9 cellular contexts compared by ENCODE assay signal in the genomic region with DNA sequence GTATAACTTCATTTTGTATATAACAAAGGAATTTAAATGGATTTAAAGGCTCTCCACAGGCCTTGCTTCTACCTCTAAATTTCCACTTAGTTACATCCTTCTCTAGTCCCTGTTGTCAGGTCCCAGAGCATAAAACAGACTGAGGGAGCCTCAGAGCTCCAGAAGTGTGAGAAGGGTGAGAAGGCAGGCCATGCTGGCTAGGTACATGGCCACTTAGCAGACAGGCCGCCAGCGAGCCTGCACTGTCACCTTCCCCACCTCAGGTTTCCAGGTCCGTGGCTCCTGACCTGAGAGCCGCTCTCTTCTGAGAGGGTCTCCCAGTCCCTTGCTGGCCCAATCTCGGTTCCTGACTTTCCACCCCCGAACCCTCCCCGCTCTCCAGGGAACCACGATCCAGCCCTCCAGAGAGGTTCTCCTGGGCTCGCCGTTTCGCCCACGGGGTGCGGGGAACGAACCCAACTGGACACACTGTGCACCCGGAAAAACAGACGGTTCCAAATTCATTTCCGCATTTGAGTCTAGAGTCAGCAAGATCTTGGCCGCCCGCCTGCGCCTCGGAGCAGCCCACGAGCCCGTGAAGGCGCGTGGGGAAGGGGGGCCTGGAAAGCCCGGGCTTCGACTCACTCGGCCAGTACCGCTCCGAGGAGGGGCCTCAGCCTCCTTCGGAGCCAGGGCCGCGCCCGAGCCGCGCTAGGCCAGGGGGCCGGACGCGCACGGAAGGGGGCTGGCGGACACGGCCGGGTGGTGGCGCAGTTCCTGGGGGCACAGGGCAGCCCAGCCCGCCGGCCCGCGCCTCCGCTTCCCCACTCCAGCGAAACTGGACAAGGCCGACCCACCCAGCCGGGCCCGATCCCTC. TPM values are rescaled to one million over a fixed set of nuclear protein-coding genes. Genes with fewer than 3 reads are reported as not detected.
DNase-seq lines count a peak whose midpoint lies in the region; ATAC-seq and TF ChIP-seq lines count a peak whose summit lies in the region.
"Had no signal": no experiment of that assay in that cellular context is flagged by ENCODE, and none has a peak within 500 bp of the region (broad histone marks: within the 10 kb centered on the region; RNA-seq: fewer than 3 reads in every experiment).

No MANE protein-coding gene starts in this region.

- ATAC-seq in natural killer cell treated with Interleukin-12 subunit alpha and Interleukin-12 subunit beta and Interleukin-15 and Interleukin-18, amount 100 ng/mL, for 72 hours: no peak

- peaks cover 1 to 45% (median 11%) of the 10 kb centered on the region in 6 donors for H3K9me3 Mint-ChIP-seq in immature natural killer cell
- H3K9me3 Mint-ChIP-seq in natural killer cell treated with Interleukin-12 subunit alpha and Interleukin-12 subunit beta and Interleukin-15 and Interleukin-18, amount 100 ng/mL, for 72 hours: peaks cover 4% of the 10 kb centered on the region

- TF ChIP-seq CTCF in AG04450 (IDR thresholded peaks at IDR 0.05; ENCODE audit: low read depth, low read length) (no peak), WI38 (IDR thresholded peaks at IDR 0.05; ENCODE audit: low read depth, low read length) (no peak), cardiac muscle cell (IDR thresholded peaks at IDR 0.05; ENCODE audit: low read depth, low read length) (peak; percentile 31)

- H3K4me3 ChIP-seq in AG04450 (ENCODE audit: low read depth, low read length) (peak overlapping the region; percentile 39), WI38 (ENCODE audit: low read depth, low read length) (peak overlapping the region; percentile 31; the same call in 1 of the 2 replicates), cardiac muscle cell (peak overlapping the region; percentile 29)

- peaks cover under 1% of the 10 kb centered on the region in 2 donors for H3K4me1 Mint-ChIP-seq in immature natural killer cell
- H3K4me1 Mint-ChIP-seq in natural killer cell treated with Interleukin-12 subunit alpha and Interleukin-12 subunit beta and Interleukin-15 and Interleukin-18, amount 100 ng/mL, for 72 hours (ENCODE audit: low read depth in 2 of 2): peaks cover 0 to under 1% of the 10 kb centered on the region in 2 donors

- no peak overlapping the region for H3K27ac Mint-ChIP-seq in immature natural killer cell
- H3K27ac Mint-ChIP-seq in natural killer cell treated with Interleukin-12 subunit alpha and Interleukin-12 subunit beta and Interleukin-15 and Interleukin-18, amount 100 ng/mL, for 72 hours: no peak overlapping the region

- peaks cover 14 to 22% (median 21%) of the 10 kb centered on the region in 3 donors for H3K27me3 Mint-ChIP-seq in immature natural killer cell (ENCODE audit: low read depth in 3 of 3)
- peaks cover 34 to 63% of the 10 kb centered on the region in 2 donors for H3K27me3 Mint-ChIP-seq in natural killer cell treated with Interleukin-12 subunit alpha and Interleukin-12 subunit beta and Interleukin-15 and Interleukin-18, amount 100 ng/mL, for 72 hours

- H3K36me3 Mint-ChIP-seq in immature natural killer cell: peaks cover 0 to 4% (median 0%) of the 10 kb centered on the region in 3 donors
- H3K36me3 Mint-ChIP-seq in natural killer cell treated with Interleukin-12 subunit alpha and Interleukin-12 subunit beta and Interleukin-15 and Interleukin-18, amount 100 ng/mL, for 72 hours: peaks cover 1% of the 10 kb centered on the region

- POLR2A ChIA-PET in AG04450 (lab: Yijun Ruan, JAX): no interaction called here

- H3K27ac ChIP-seq in AG04450 (ENCODE audit: low read depth, low read length): no peak overlapping the region
- no peak overlapping the region for H3K27ac ChIP-seq in cardiac muscle cell

- DNase-seq in AG04450 (ENCODE audit: low read depth, low spot score) (no peak), cardiac muscle cell (ENCODE audit: low read depth in 1 of 2, low spot score in 1 of 2) (peak; percentile 42 to 68), nucleus accumbens (lab: John Stamatoyannopoulos, UW) (peak in 52 of 56 donors; percentile 28 to 92 (median 76)), immature natural killer cell (no peak), GDM1 (lab: John Stamatoyannopoulos, UW) (no peak), NCI-H774 (lab: John Stamatoyannopoulos, UW) (no peak)
- no peak for DNase-seq in natural killer cell treated with Interleukin-12 subunit alpha and Interleukin-12 subunit beta and Interleukin-15 and Interleukin-18, amount 100 ng/mL, for 72 hours (ENCODE audit: low spot score)
- DNase-seq: NCI-H69 had no signal

- CTCF ChIA-PET in AG04450 (lab: Charles Lee): interaction anchor here (1.5 kb wide), 1 partner anchor 11 kb away, joined by 3 read pairs; no protein-coding TSS in a partner anchor

- H3K36me3 ChIP-seq in cardiac muscle cell: no peaks in the 10 kb centered on the region

- H3K27me3 ChIP-seq in AG04450 (ENCODE audit: control insufficient read depth, insufficient read depth, low read length): peaks cover 33% of the 10 kb centered on the region
- peaks cover 86% of the 10 kb centered on the region for H3K27me3 ChIP-seq in cardiac muscle cell

- H3K4me1 ChIP-seq in cardiac muscle cell (ENCODE audit: low read depth): no peaks in the 10 kb centered on the region

- H3K9me3 ChIP-seq in AG04450 (ENCODE audit: control insufficient read depth, insufficient read depth, low read length) (no peaks in the 10 kb centered on the region; the same call in 1 of the 2 replicates), cardiac muscle cell (ENCODE audit: low read depth) (no peaks in the 10 kb centered on the region)

- no peak overlapping the region for H3K4me3 Mint-ChIP-seq in immature natural killer cell
- H3K4me3 Mint-ChIP-seq in natural killer cell treated with Interleukin-12 subunit alpha and Interleukin-12 subunit beta and Interleukin-15 and Interleukin-18, amount 100 ng/mL, for 72 hours: no peak overlapping the region

RNA-seq across cellular contexts. Expression of a gene that starts 16.7 kb away (rescaled TPM):
- polyA plus RNA-seq in AG04450 (2011; rRNA removed) (not detected in 2 replicates), cardiac muscle cell (not detected in 2 replicates), immature natural killer cell (not detected)
- polyA minus RNA-seq in AG04450 (2011; rRNA and poly(A)+ RNA removed): not detected in 2 replicates
- 0.18 TPM in 1 of 2 replicates, not detected in the other for total RNA-seq in cardiac muscle cell
- not detected for total RNA-seq in natural killer cell treated with Interleukin-12 subunit alpha and Interleukin-12 subunit beta and Interleukin-15 and Interleukin-18, amount 100 ng/mL, for 72 hours

Comparison
In these comparisons a context has a peak if more than half of its experiments do, and no peak if none do; other contexts are left out.
1. DNase-seq: peak in cardiac muscle cell (2 of 2) and nucleus accumbens (52 of 56); none in AG04450 (single experiment), immature natural killer cell (0 of 3), GDM1 (single experiment), natural killer cell treated with Interleukin-12 subunit alpha and Interleukin-12 subunit beta and Interleukin-15 and Interleukin-18, amount 100 ng/mL, for 72 hours (single experiment) and NCI-H774 (single experiment).
2. Peak in every context shown above with its lines, with median percentiles within 50 percentile points of each other: H3K4me3 ChIP-seq.